15 cellular contexts compared by ENCODE assay signal in genomic region chr15:87477056-87477455, GRCh38.
DNase-seq lines count a peak whose midpoint lies in the region; ATAC-seq and TF ChIP-seq lines count a peak whose summit lies in the region.
"Had no signal": no experiment of that assay in that cellular context is flagged by ENCODE, and none has a peak within 500 bp of the region (broad histone marks: within the 10 kb centered on the region; RNA-seq: fewer than 3 reads in every experiment).

No MANE protein-coding gene starts in this region.

- intact Hi-C loops in stomach (cut with DNase I; ENCODE audit: low total_unique reads), result no loop called here

- TF ChIP-seq EP300 in neural cell (conservative IDR thresholded peaks at IDR 0.05; ENCODE audit: poor library complexity, severe bottlenecking), result no peak
- no peak for TF ChIP-seq EP300 in stomach (IDR thresholded peaks at IDR 0.05)

- TF ChIP-seq POLR2A in stomach (IDR thresholded peaks at IDR 0.05), result no peak

- H3K4me1 ChIP-seq in BE2C, result peaks cover 28% of the 10 kb centered on the region
- peaks cover 17% of the 10 kb centered on the region for H3K4me1 ChIP-seq in endocrine pancreas (ENCODE audit: control insufficient read depth, insufficient read depth, low read length)
- H3K4me1 ChIP-seq in smooth muscle cell (ENCODE audit: low read depth), result no peaks in the 10 kb centered on the region
- H3K4me1 ChIP-seq in stomach, result peaks cover 0 to 9% (median 0%) of the 10 kb centered on the region in 4 donors
- H3K4me1 ChIP-seq: BLaER1 had no signal

- H3K27ac ChIP-seq in neural cell (ENCODE audit: low read length) (peak overlapping the region; percentile 63), smooth muscle cell (ENCODE audit: low read depth) (peak overlapping the region; percentile 83), stomach (no peak overlapping the region)
- H3K27ac ChIP-seq: BLaER1, HL-60 had no signal

- WGBS in smooth muscle cell (ENCODE audit: low lambda C conversion rate), result 100% methylated on average over 1 of the region's 1 CpG
- WGBS in stomach, 5 donors, result 91 to 100% (median 96%) methylated on average over 1 of the region's 1 CpG

- TF ChIP-seq CTCF in BE2C (IDR thresholded peaks at IDR 0.05; ENCODE audit: low read depth, low read length) (no peak), neural cell (IDR thresholded peaks at IDR 0.05; ENCODE audit: poor library complexity, severe bottlenecking) (no peak), smooth muscle cell (IDR thresholded peaks at IDR 0.05; ENCODE audit: borderline replicate concordance, insufficient read depth, poor library complexity, severe bottlenecking) (no peak), stomach (IDR thresholded peaks at IDR 0.05) (no peak)

- H3K27me3 ChIP-seq in BE2C, result no peaks in the 10 kb centered on the region
- no peaks in the 10 kb centered on the region for H3K27me3 ChIP-seq in endocrine pancreas (ENCODE audit: control insufficient read depth, insufficient read depth, low read length)
- H3K27me3 ChIP-seq in neural cell (ENCODE audit: insufficient read depth, low read depth, low read length), result no peaks in the 10 kb centered on the region
- no peaks in the 10 kb centered on the region for H3K27me3 ChIP-seq in smooth muscle cell (ENCODE audit: low read depth)
- H3K27me3 ChIP-seq in stomach, result no peaks in the 10 kb centered on the region
- H3K27me3 ChIP-seq: BLaER1 had no signal

- no peaks in the 10 kb centered on the region for H3K9me2 ChIP-seq in neural cell (ENCODE audit: insufficient read depth, low read length)

- H3K4me2 ChIP-seq in neural cell (ENCODE audit: low read length) (no peak overlapping the region), smooth muscle cell (no peak overlapping the region)
- H3K4me2 ChIP-seq: BLaER1 had no signal

- H4K20me1 ChIP-seq in neural cell (ENCODE audit: insufficient read depth) (no peaks in the 10 kb centered on the region), smooth muscle cell (ENCODE audit: low read depth) (no peaks in the 10 kb centered on the region)
- H4K20me1 ChIP-seq: BLaER1 had no signal

- ATAC-seq in GM18517 (IDR thresholded peaks at IDR 0.05; ENCODE audit: unreplicated experiment) (no peak), GM19035 (IDR thresholded peaks at IDR 0.05; ENCODE audit: unreplicated experiment) (no peak)
- ATAC-seq: CD8-positive, alpha-beta T cell had no signal

- H3F3A ChIP-seq in neural cell (ENCODE audit: insufficient read depth, low read length, poor library complexity, severe bottlenecking), result no peaks in the 10 kb centered on the region
- H3F3A ChIP-seq in smooth muscle cell (ENCODE audit: low read depth), result no peaks in the 10 kb centered on the region

- H3K79me2 ChIP-seq in neural cell (replicated peaks; ENCODE audit: insufficient read depth, low read length) (no peaks in the 10 kb centered on the region), smooth muscle cell (ENCODE audit: low read depth) (no peaks in the 10 kb centered on the region)

- TF ChIP-seq RAD21 in neural cell (conservative IDR thresholded peaks at IDR 0.05), result no peak

- H3K4me3 ChIP-seq in BE2C (ENCODE audit: low read depth, low read length), result peak overlapping the region; percentile 65; the same call in 1 of the 2 replicates
- H3K4me3 ChIP-seq in endocrine pancreas (ENCODE audit: control insufficient read depth, insufficient read depth, low read length), result peak overlapping the region; percentile 63
- no peak overlapping the region for H3K4me3 ChIP-seq in neural cell (ENCODE audit: low read length)
- H3K4me3 ChIP-seq in smooth muscle cell, result no peak overlapping the region
- no peak overlapping the region for H3K4me3 ChIP-seq in stomach
- H3K4me3 ChIP-seq: BLaER1, GM23338 had no signal

- H3K36me3 ChIP-seq in BE2C, result no peaks in the 10 kb centered on the region
- H3K36me3 ChIP-seq in endocrine pancreas (ENCODE audit: control insufficient read depth, insufficient read depth, low read length), result no peaks in the 10 kb centered on the region
- H3K36me3 ChIP-seq in neural cell (ENCODE audit: insufficient read depth, low read length), result no peaks in the 10 kb centered on the region
- no peaks in the 10 kb centered on the region for H3K36me3 ChIP-seq in smooth muscle cell (ENCODE audit: low read depth)
- no peaks in the 10 kb centered on the region for H3K36me3 ChIP-seq in stomach
- H3K36me3 ChIP-seq: BLaER1 had no signal

- no peaks in the 10 kb centered on the region for H3K9me3 ChIP-seq in BE2C
- no peaks in the 10 kb centered on the region for H3K9me3 ChIP-seq in endocrine pancreas (ENCODE audit: control insufficient read depth, low read length)
- H3K9me3 ChIP-seq in neural cell (ENCODE audit: low read length), result no peaks in the 10 kb centered on the region
- no peaks in the 10 kb centered on the region for H3K9me3 ChIP-seq in smooth muscle cell (replicated peaks; ENCODE audit: low read depth)
- H3K9me3 ChIP-seq in stomach, result no peaks in the 10 kb centered on the region
- H3K9me3 ChIP-seq: BLaER1 had no signal

- no peak for DNase-seq in BE2C
- DNase-seq in smooth muscle cell (lab: John Stamatoyannopoulos, UW; ENCODE audit: unreplicated experiment), result no peak
- no peak for DNase-seq in stomach
- DNase-seq: AML-193; CD8-positive, alpha-beta T cell; DMS 273 treated with DMSO at 0.1 percent for 48 hours; DND-41; HCEC 1CT had no signal

- H3K9ac ChIP-seq in endocrine pancreas (ENCODE audit: control insufficient read depth, insufficient read depth, low read length) (no peak overlapping the region), neural cell (ENCODE audit: low read length) (no peak overlapping the region), smooth muscle cell (ENCODE audit: low read depth) (no peak overlapping the region)
- H3K9ac ChIP-seq: BLaER1 had no signal

- H2AFZ ChIP-seq in neural cell (ENCODE audit: low read depth, low read length) (no peak overlapping the region), smooth muscle cell (ENCODE audit: low read depth) (no peak overlapping the region)

TF ChIP-seq in neural cell, 6 proteins besides CTCF, POLR2A, EP300 and RAD21:
- no peak for TF ChIP-seq EZH2 (IDR thresholded peaks at IDR 0.05; ENCODE audit: borderline replicate concordance, insufficient read depth, low read length, poor library complexity, severe bottlenecking)
- TF ChIP-seq SMC3 (conservative IDR thresholded peaks at IDR 0.05; ENCODE audit: poor library complexity), result no peak
- no peak for TF ChIP-seq POLR2AphosphoS5 (IDR thresholded peaks at IDR 0.05)
- TF ChIP-seq TAF1 (IDR thresholded peaks at IDR 0.05; ENCODE audit: low read depth), result no peak
- TF ChIP-seq REST (IDR thresholded peaks at IDR 0.05; ENCODE audit: borderline replicate concordance), result no peak
- no peak for TF ChIP-seq MXI1 (conservative IDR thresholded peaks at IDR 0.05; ENCODE audit: poor library complexity, severe bottlenecking)
TF ChIP-seq in neural cell: peak in this region for 0.

Comparison
In these comparisons a context has a peak if more than half of its experiments do, and no peak if none do; other contexts are left out.
1. H3K4me3 ChIP-seq: peak in BE2C (single experiment) and endocrine pancreas (single experiment); none in neural cell (single experiment), smooth muscle cell (single experiment) and stomach (0 of 4).
2. H3K27ac ChIP-seq: peak in neural cell (single experiment) and smooth muscle cell (single experiment); none in stomach (0 of 5).